In genomic region chr5:141732417-141732816, GRCh38 we compare ENCODE assay signal across 22 cellular contexts.
"Had no signal": no experiment of that assay in that cellular context is flagged by ENCODE, and none has a peak within 500 bp of the region (broad histone marks: within the 10 kb centered on the region; RNA-seq: fewer than 3 reads in every experiment).

No MANE protein-coding gene starts in this region.

- ATAC-seq: activated T-cell treated with anti-CD3 and anti-CD28 coated beads, Interleukin-2, amount 50 U/mL, for 72 hours; esophagus mucosa; naive thymus-derived CD8-positive, alpha-beta T cell; sciatic nerve; stimulated activated naive CD8-positive, alpha-beta T cell treated with anti-CD3 and anti-CD28 coated beads, Interleukin-15, amount 100 ng/mL, for 72 hours had no signal

- H3K36me3 ChIP-seq: breast epithelium, left ventricle myocardium inferior, neural progenitor cell, tibial artery had no signal

- DNase-seq: activated CD4-positive, alpha-beta memory T cell treated with anti-CD3 and anti-CD28 coated beads for 36 hours; activated CD4-positive, alpha-beta T cell treated with anti-CD3 and anti-CD28 coated beads for 4 hours; activated CD4-positive, CD25-positive, alpha-beta regulatory T cell; activated effector memory CD4-positive, alpha-beta T cell treated with Interleukin-2 at 50 U/mL for 16 hours; activated naive CD4-positive, alpha-beta T cell treated with anti-CD3 and anti-CD28 coated beads for 36 hours; activated naive CD8-positive, alpha-beta T cell treated with anti-CD3 and anti-CD28 coated beads, Interleukin-2, amount 10 ng/mL, durations not matched to agents 7 days and 5 days; activated T-cell treated with anti-CD3 and anti-CD28 coated beads, Interleukin-2, amount 50 U/mL, for 72 hours; amniotic stem cell; effector memory CD4-positive, alpha-beta T cell; foreskin melanocyte; kidney glomerular epithelial cell; left ventricle myocardium inferior; naive thymus-derived CD8-positive, alpha-beta T cell; posterior cingulate gyrus; small intestine; stimulated activated CD4-positive, alpha-beta T cell treated with anti-CD3 and anti-CD28 coated beads, Interleukin-2, amount 100 ng/mL, for 24 hours; stimulated activated naive CD8-positive, alpha-beta T cell treated with anti-CD3 and anti-CD28 coated beads, Interleukin-15, amount 100 ng/mL, for 72 hours; tibial artery had no signal

- H3K27me3 ChIP-seq: breast epithelium had no signal

- H3K27ac ChIP-seq: breast epithelium, left ventricle myocardium inferior, neural progenitor cell, tibial artery had no signal

- H3K4me1 ChIP-seq: breast epithelium, tibial artery had no signal

- H3K9me3 ChIP-seq: breast epithelium, left ventricle myocardium inferior, tibial artery had no signal

- H3K4me3 ChIP-seq: breast epithelium, left ventricle myocardium inferior, neural progenitor cell, tibial artery had no signal
